1 cellular context compared by ENCODE assay signal in genomic region chr16:683396-684066, GRCh38.
TF ChIP-seq lines count a peak whose summit lies in the region.

No MANE protein-coding gene starts in this region.

TF ChIP-seq in K562, 482 proteins besides CTCF, POLR2A, EP300 and RAD21 (continued from another document):
- TF ChIP-seq, protein P1, sequence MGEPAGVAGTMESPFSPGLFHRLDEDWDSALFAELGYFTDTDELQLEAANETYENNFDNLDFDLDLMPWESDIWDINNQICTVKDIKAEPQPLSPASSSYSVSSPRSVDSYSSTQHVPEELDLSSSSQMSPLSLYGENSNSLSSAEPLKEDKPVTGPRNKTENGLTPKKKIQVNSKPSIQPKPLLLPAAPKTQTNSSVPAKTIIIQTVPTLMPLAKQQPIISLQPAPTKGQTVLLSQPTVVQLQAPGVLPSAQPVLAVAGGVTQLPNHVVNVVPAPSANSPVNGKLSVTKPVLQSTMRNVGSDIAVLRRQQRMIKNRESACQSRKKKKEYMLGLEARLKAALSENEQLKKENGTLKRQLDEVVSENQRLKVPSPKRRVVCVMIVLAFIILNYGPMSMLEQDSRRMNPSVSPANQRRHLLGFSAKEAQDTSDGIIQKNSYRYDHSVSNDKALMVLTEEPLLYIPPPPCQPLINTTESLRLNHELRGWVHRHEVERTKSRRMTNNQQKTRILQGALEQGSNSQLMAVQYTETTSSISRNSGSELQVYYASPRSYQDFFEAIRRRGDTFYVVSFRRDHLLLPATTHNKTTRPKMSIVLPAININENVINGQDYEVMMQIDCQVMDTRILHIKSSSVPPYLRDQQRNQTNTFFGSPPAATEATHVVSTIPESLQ (CRISPR knock-in tag; IDR thresholded peaks at IDR 0.05), result 0 out of 2 replicates have a peak, but pooled peaks have one; percentile 69
- peak; percentile 89; the same call in 1 of the 2 replicates for TF ChIP-seq ZNF830 (CRISPR knock-in tag; IDR thresholded peaks at IDR 0.05)
- TF ChIP-seq HBP1 (CRISPR knock-in tag; IDR thresholded peaks at IDR 0.05), result peak; percentile 78; the same call in 1 of the 2 replicates
- TF ChIP-seq HNRNPL (IDR thresholded peaks at IDR 0.05; ENCODE audit: low read depth, low read length), result 0 out of 2 replicates have a peak, but pooled peaks have one; percentile 50
- 0 out of 2 replicates have a peak, but pooled peaks have one; percentile 13 for TF ChIP-seq CREM (IDR thresholded peaks at IDR 0.05; ENCODE audit: low read depth)
- TF ChIP-seq ZNF584 (CRISPR knock-in tag; IDR thresholded peaks at IDR 0.05; ENCODE audit: low read depth), result no peak
- TF ChIP-seq LEF1 (IDR thresholded peaks at IDR 0.05), result no peak
- 0 out of 2 replicates have a peak, but pooled peaks have one; percentile 24 for TF ChIP-seq ZNF282 (CRISPR knock-in tag; IDR thresholded peaks at IDR 0.05)
- peak in 1 of 2 experiments; percentile 17; a peak in 1 of 4 replicates for TF ChIP-seq TEAD1 (CRISPR knock-in tag; IDR thresholded peaks at IDR 0.05)
- peak; percentile 68; the same call in 1 of the 2 replicates for TF ChIP-seq FOXP1 (CRISPR knock-in tag; IDR thresholded peaks at IDR 0.05)
- TF ChIP-seq CC2D1A (IDR thresholded peaks at IDR 0.05), result no peak
- no peak for TF ChIP-seq TOE1 (IDR thresholded peaks at IDR 0.05; ENCODE audit: borderline replicate concordance)
- no peak for TF ChIP-seq TOE1 (CRISPR knock-in tag; IDR thresholded peaks at IDR 0.05; ENCODE audit: borderline replicate concordance, low read depth)
- TF ChIP-seq KHSRP (IDR thresholded peaks at IDR 0.05), result no peak
- TF ChIP-seq REST (CRISPR knock-in tag; IDR thresholded peaks at IDR 0.05; ENCODE audit: low read depth), result peak; percentile 81; the same call in 1 of the 2 replicates
- TF ChIP-seq MTA3 (IDR thresholded peaks at IDR 0.05; ENCODE audit: borderline replicate concordance), result no peak
- TF ChIP-seq ESRRA (IDR thresholded peaks at IDR 0.05; ENCODE audit: borderline replicate concordance, low read depth), result no peak
- 0 out of 2 replicates have a peak, but pooled peaks have one; percentile 18 for TF ChIP-seq PRMT5 (CRISPR knock-in tag; IDR thresholded peaks at IDR 0.05)
- TF ChIP-seq NR4A1 (CRISPR knock-in tag; IDR thresholded peaks at IDR 0.05), result peak; percentile 59; the same call in 1 of the 2 replicates
- TF ChIP-seq NR4A1 (tag; IDR thresholded peaks at IDR 0.05), result no peak
- TF ChIP-seq ZNF445 (CRISPR knock-in tag; IDR thresholded peaks at IDR 0.05; ENCODE audit: low read depth), result peak; percentile 50; the same call in 1 of the 2 replicates
- TF ChIP-seq THAP12 (CRISPR knock-in tag; IDR thresholded peaks at IDR 0.05), result peak; percentile 11; the same call in 1 of the 2 replicates
- 0 out of 2 replicates have a peak, but pooled peaks have one; percentile 57 for TF ChIP-seq POLR2G (IDR thresholded peaks at IDR 0.05; ENCODE audit: low read depth, low read length)
- no peak for TF ChIP-seq ASH1L (IDR thresholded peaks at IDR 0.05; ENCODE audit: borderline replicate concordance, low read depth, partially characterized antibody)
- TF ChIP-seq CHD1 (IDR thresholded peaks at IDR 0.05; ENCODE audit: low read length), result peak; percentile 76
- TF ChIP-seq, protein P2, sequence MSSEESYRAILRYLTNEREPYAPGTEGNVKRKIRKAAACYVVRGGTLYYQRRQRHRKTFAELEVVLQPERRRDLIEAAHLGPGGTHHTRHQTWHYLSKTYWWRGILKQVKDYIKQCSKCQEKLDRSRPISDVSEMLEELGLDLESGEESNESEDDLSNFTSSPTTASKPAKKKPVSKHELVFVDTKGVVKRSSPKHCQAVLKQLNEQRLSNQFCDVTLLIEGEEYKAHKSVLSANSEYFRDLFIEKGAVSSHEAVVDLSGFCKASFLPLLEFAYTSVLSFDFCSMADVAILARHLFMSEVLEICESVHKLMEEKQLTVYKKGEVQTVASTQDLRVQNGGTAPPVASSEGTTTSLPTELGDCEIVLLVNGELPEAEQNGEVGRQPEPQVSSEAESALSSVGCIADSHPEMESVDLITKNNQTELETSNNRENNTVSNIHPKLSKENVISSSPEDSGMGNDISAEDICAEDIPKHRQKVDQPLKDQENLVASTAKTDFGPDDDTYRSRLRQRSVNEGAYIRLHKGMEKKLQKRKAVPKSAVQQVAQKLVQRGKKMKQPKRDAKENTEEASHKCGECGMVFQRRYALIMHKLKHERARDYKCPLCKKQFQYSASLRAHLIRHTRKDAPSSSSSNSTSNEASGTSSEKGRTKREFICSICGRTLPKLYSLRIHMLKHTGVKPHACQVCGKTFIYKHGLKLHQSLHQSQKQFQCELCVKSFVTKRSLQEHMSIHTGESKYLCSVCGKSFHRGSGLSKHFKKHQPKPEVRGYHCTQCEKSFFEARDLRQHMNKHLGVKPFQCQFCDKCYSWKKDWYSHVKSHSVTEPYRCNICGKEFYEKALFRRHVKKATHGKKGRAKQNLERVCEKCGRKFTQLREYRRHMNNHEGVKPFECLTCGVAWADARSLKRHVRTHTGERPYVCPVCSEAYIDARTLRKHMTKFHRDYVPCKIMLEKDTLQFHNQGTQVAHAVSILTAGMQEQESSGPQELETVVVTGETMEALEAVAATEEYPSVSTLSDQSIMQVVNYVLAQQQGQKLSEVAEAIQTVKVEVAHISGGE (CRISPR knock-in tag; IDR thresholded peaks at IDR 0.05), result no peak
- 0 out of 2 replicates have a peak, but pooled peaks have one; percentile 9 for TF ChIP-seq E2F3 (CRISPR knock-in tag; IDR thresholded peaks at IDR 0.05)
- TF ChIP-seq KAT8 (IDR thresholded peaks at IDR 0.05; ENCODE audit: low read depth), result no peak
- TF ChIP-seq ZNF197 (CRISPR knock-in tag; IDR thresholded peaks at IDR 0.05; ENCODE audit: low read depth), result no peak
- no peak for TF ChIP-seq BCOR (IDR thresholded peaks at IDR 0.05)
- TF ChIP-seq IRF2 (CRISPR knock-in tag; IDR thresholded peaks at IDR 0.05), result peak; percentile 53; the same call in 1 of the 2 replicates
